Comparison of ENCODE assay signal across 1 cellular context in the genomic region with DNA sequence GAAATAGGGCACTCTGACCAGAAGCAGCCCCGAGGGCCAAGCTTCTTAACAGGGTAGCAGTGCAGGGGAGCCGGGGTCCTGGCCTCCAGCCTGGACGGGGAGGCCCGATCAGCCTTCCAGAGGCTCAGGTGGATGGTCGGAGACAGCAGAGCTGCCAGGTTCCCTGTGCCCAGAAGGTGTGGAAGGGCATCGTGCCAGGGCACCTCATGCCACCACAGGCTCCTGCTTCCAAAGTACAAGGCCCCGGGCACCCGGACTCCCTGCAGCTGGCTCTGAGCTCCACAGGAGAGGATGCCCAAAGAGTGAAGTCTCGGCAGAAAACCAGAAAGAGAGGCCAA.
TF ChIP-seq lines count a peak whose summit lies in the region.

No MANE protein-coding gene starts in this region.

TF ChIP-seq in H1, 55 proteins besides CTCF, POLR2A, EP300 and RAD21:
- TF ChIP-seq RNF2 (IDR thresholded peaks at IDR 0.05; ENCODE audit: borderline replicate concordance, low read depth, low read length, missing control alignments, poor library complexity, severe bottlenecking) (no peak), PHF8 (conservative IDR thresholded peaks at IDR 0.05; ENCODE audit: low read depth, low read length) (no peak), CEBPB (IDR thresholded peaks at IDR 0.05; ENCODE audit: low read depth, low read length) (no peak)
